ENCODE assay signal across 8 cellular contexts in genomic region chr15:71743861-71744382, GRCh38.
A peak's percentile ranks its signal among the peaks of the same experiment; 100 is the strongest.
DNase-seq lines count a peak whose midpoint lies in the region; ATAC-seq and TF ChIP-seq lines count a peak whose summit lies in the region.

No MANE protein-coding gene starts in this region.

- no peak for TF ChIP-seq POLR2A in lower leg skin (IDR thresholded peaks at IDR 0.05)

- H3K27ac Mint-ChIP-seq in T-helper 17 cell: no peak overlapping the region

- no peak overlapping the region for H3K4me3 Mint-ChIP-seq in T-helper 17 cell

- H3K27me3 Mint-ChIP-seq in T-helper 17 cell: peaks cover 43% of the 10 kb centered on the region

- H3K4me1 Mint-ChIP-seq in T-helper 17 cell: peaks cover 5% of the 10 kb centered on the region

- DNase-seq in EL: peak; percentile 71
- DNase-seq in M059J (ENCODE audit: low read depth): peak; percentile 61
- peak; percentile 26 to 52 (median 35) for DNase-seq in T-helper 17 cell
- peak; percentile 69 for DNase-seq in astrocyte of the hippocampus (ENCODE audit: low read depth, low spot score)
- DNase-seq in inferior parietal cortex (ENCODE audit: extremely low spot score): peak; percentile 75
- peak; percentile 60 to 63 for DNase-seq in stimulated activated CD4-positive, alpha-beta T cell treated with anti-CD3 and anti-CD28 coated beads, Interleukin-2, amount 100 ng/mL, for 48 hours
- DNase-seq in lower leg skin (ENCODE audit: low spot score in 2 of 2): no peak

- ATAC-seq in T-helper 17 cell (no peak), HG03097 (IDR thresholded peaks at IDR 0.05; ENCODE audit: low FRiP score, unreplicated experiment) (no peak)

- TF ChIP-seq CTCF in lower leg skin (IDR thresholded peaks at IDR 0.05): peak in 1 of 3 donors; percentile 24

- H3K36me3 Mint-ChIP-seq in T-helper 17 cell (ENCODE audit: low read depth): peaks cover 2% of the 10 kb centered on the region

- no peaks in the 10 kb centered on the region for H3K9me3 ChIP-seq in T-helper 17 cell (ENCODE audit: control insufficient read depth, low read length, poor library complexity, severe bottlenecking)

- intact Hi-C loops in lower leg skin (cut with DNase I; ENCODE audit: low total_unique reads): no loop called here

- H3K4me3 ChIP-seq in lower leg skin (ENCODE audit: low read depth, poor library complexity, severe bottlenecking): no peak overlapping the region

- 17 to 20% methylated on average over 6 of the region's 6 CpGs for whole genome bisulfite sequencing in lower leg skin, 2 donors

Comparison
In these comparisons a context has a peak if more than half of its experiments do, and no peak if none do; other contexts are left out.
1. DNase-seq: peak in EL (single experiment), M059J (single experiment), T-helper 17 cell (3 of 3), astrocyte of the hippocampus (single experiment), inferior parietal cortex (single experiment) and stimulated activated CD4-positive, alpha-beta T cell treated with anti-CD3 and anti-CD28 coated beads, Interleukin-2, amount 100 ng/mL, for 48 hours (2 of 2); none in lower leg skin (0 of 2).